1 cellular context compared by ENCODE assay signal in the genomic region with DNA sequence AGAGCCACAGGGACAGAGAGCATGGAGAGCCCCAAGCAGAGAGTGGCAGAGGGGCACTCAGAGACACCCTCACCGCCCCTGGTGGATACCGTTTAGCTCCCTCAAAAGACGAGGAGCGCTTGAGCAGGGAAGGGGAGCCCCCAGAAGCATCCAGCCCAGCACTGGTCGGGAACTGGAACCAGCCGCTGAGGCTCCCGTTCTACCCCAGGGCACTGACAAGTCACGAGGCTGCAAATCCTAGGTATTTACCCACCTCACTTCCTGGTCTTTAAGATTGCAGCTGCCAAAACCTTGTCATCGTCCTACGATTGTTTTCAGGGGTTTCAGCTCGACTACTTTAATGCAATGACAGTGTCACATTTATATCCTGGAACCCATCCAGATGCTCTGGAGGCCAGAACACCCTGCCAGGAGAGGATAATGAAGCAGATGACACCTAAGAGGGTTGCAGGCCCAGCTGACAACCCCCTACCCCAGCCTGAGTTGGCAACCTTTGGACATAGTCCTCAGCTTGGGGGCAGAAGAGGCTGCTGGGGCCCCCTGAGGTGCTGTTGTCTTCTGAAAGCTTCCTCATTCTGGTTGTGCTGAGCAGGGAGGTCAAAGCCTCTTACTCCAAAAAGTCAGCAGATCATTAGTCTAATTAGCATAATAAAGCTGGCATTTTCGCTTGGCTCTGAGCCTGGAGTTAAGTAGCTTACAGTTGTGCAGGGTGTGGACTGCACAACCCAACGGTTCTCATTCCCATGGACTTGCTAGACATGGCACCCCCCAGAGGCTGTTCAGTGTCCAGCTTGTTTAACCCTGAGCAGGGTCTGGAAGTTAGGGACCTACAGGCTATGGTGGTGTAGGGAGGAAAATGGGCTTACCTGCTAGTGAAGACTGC.
TF ChIP-seq lines count a peak whose summit lies in the region.

No MANE protein-coding gene starts in this region.

TF ChIP-seq in HEK293T, 16 proteins besides CTCF, POLR2A, EP300 and RAD21 (continued from another document):
- TF ChIP-seq NFRKB (IDR thresholded peaks at IDR 0.05) (no peak), BHLHE40 (IDR thresholded peaks at IDR 0.05; ENCODE audit: borderline replicate concordance) (no peak)
